18 cellular contexts compared by ENCODE assay signal in the genomic region with DNA sequence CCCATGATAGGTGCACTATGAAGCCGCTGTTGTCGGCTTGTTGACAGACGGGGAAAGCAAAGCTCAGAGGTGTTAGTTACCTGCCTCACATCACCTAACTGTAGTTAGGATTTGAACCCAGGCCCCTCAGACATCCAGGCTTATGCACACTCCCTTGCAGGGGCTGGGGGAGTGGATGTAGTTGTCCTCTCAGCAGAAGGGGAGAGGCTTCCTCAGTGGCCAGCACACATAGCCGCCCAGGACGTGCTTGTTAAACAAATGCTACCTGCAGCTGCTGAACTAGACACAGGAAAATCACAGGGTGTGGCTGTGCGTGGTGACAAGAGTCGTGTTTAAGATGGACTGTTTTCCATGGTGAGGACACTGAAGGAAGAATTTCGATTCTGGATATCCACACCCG.
"Had no signal": no experiment of that assay in that cellular context is flagged by ENCODE, and none has a peak within 500 bp of the region (broad histone marks: within the 10 kb centered on the region; RNA-seq: fewer than 3 reads in every experiment).

No MANE protein-coding gene starts in this region.

- H3K36me3 Mint-ChIP-seq: activated naive CD8-positive, alpha-beta T cell treated with anti-CD3 and anti-CD28 coated beads for 36 hours had no signal

- H3K4me3 Mint-ChIP-seq: activated CD4-positive, alpha-beta memory T cell treated with anti-CD3 and anti-CD28 coated beads, Interleukin-2, amount 10 ng/mL, durations not matched to agents 7 days and 5 days; activated CD4-positive, alpha-beta T cell treated with anti-CD3 and anti-CD28 coated beads for 36 hours; activated naive CD8-positive, alpha-beta T cell treated with anti-CD3 and anti-CD28 coated beads for 36 hours; stimulated activated naive CD8-positive, alpha-beta T cell treated with anti-CD3 and anti-CD28 coated beads, Interleukin-15, Interleukin-2, amounts not matched to agents 100 ng/mL and 50 ng/mL, for 24 hours had no signal

- ATAC-seq: activated CD4-positive, alpha-beta T cell treated with anti-CD3 and anti-CD28 coated beads for 36 hours; left ventricle myocardium superior; upper lobe of right lung had no signal

- H3K27ac ChIP-seq: cardiac muscle cell, coronary artery, neutrophil, upper lobe of right lung had no signal

- H3K9me3 ChIP-seq: neutrophil, upper lobe of right lung had no signal

- H3K27ac Mint-ChIP-seq: activated CD4-positive, alpha-beta memory T cell treated with anti-CD3 and anti-CD28 coated beads, Interleukin-2, amount 10 ng/mL, durations not matched to agents 7 days and 5 days; activated CD4-positive, alpha-beta T cell treated with anti-CD3 and anti-CD28 coated beads for 36 hours; activated naive CD8-positive, alpha-beta T cell treated with anti-CD3 and anti-CD28 coated beads for 36 hours; stimulated activated naive CD8-positive, alpha-beta T cell treated with anti-CD3 and anti-CD28 coated beads, Interleukin-15, Interleukin-2, amounts not matched to agents 100 ng/mL and 50 ng/mL, for 24 hours had no signal

- H3K27me3 ChIP-seq: cardiac muscle cell, upper lobe of right lung had no signal

- DNase-seq: activated CD4-positive, alpha-beta memory T cell treated with anti-CD3 and anti-CD28 coated beads, Interleukin-2, amount 10 ng/mL, durations not matched to agents 7 days and 5 days; activated CD4-positive, alpha-beta T cell treated with anti-CD3 and anti-CD28 coated beads for 36 hours; activated gamma-delta T cell treated with Interleukin-2 at 50 U/mL for 16 hours; activated naive CD8-positive, alpha-beta T cell treated with anti-CD3 and anti-CD28 coated beads for 36 hours; activated T-cell treated with anti-CD3 and anti-CD28 coated beads, Interleukin-2, amount 50 U/mL, for 48 hours; anterior cingulate cortex; effector CD8-positive, alpha-beta T cell; left ventricle myocardium superior; stimulated activated CD4-positive, alpha-beta T cell treated with anti-CD3 and anti-CD28 coated beads, Interleukin-15, amount 100 ng/mL, for 24 hours; stimulated activated CD4-positive, alpha-beta T cell treated with anti-CD3 and anti-CD28 coated beads, Interleukin-4, amount 100 ng/mL, for 24 hours; T1000 had no signal

- H3K4me1 Mint-ChIP-seq: activated CD4-positive, alpha-beta memory T cell treated with anti-CD3 and anti-CD28 coated beads, Interleukin-2, amount 10 ng/mL, durations not matched to agents 7 days and 5 days; activated CD4-positive, alpha-beta T cell treated with anti-CD3 and anti-CD28 coated beads for 36 hours; activated naive CD8-positive, alpha-beta T cell treated with anti-CD3 and anti-CD28 coated beads for 36 hours had no signal

- H3K9me3 Mint-ChIP-seq: activated CD4-positive, alpha-beta memory T cell treated with anti-CD3 and anti-CD28 coated beads, Interleukin-2, amount 10 ng/mL, durations not matched to agents 7 days and 5 days; activated naive CD8-positive, alpha-beta T cell treated with anti-CD3 and anti-CD28 coated beads for 36 hours; stimulated activated naive CD8-positive, alpha-beta T cell treated with anti-CD3 and anti-CD28 coated beads, Interleukin-15, Interleukin-2, amounts not matched to agents 100 ng/mL and 50 ng/mL, for 24 hours had no signal

- H3K4me1 ChIP-seq: upper lobe of right lung had no signal

- H3K27me3 Mint-ChIP-seq: activated CD4-positive, alpha-beta T cell treated with anti-CD3 and anti-CD28 coated beads for 36 hours; activated naive CD8-positive, alpha-beta T cell treated with anti-CD3 and anti-CD28 coated beads for 36 hours; stimulated activated naive CD8-positive, alpha-beta T cell treated with anti-CD3 and anti-CD28 coated beads, Interleukin-15, Interleukin-2, amounts not matched to agents 100 ng/mL and 50 ng/mL, for 24 hours had no signal

- H3K4me3 ChIP-seq: cardiac muscle cell, coronary artery, upper lobe of right lung had no signal

- H3K36me3 ChIP-seq: neutrophil, upper lobe of right lung had no signal

- FAIRE-seq: frontal cortex, keratinocyte had no signal
